In genomic region chr7:102284399-102284798, GRCh38 we compare ENCODE assay signal across 1 cellular context.
TF ChIP-seq lines count a peak whose summit lies in the region.

No MANE protein-coding gene starts in this region.

TF ChIP-seq in SK-N-SH, 30 proteins besides CTCF, POLR2A, EP300 and RAD21 (continued from another document):
- TF ChIP-seq PBX3 (IDR thresholded peaks at IDR 0.05) (no peak), TEAD4 (IDR thresholded peaks at IDR 0.05; ENCODE audit: borderline replicate concordance, insufficient read depth) (no peak), FOXM1 (IDR thresholded peaks at IDR 0.05; ENCODE audit: low read depth) (no peak), MEF2A (IDR thresholded peaks at IDR 0.05; ENCODE audit: borderline replicate concordance, low read depth) (no peak), GABPA (IDR thresholded peaks at IDR 0.05; ENCODE audit: low read depth) (no peak), FOXJ3 (CRISPR knock-in tag; IDR thresholded peaks at IDR 0.05) (no peak)
